Comparison of ENCODE assay signal across 8 cellular contexts in the genomic region with DNA sequence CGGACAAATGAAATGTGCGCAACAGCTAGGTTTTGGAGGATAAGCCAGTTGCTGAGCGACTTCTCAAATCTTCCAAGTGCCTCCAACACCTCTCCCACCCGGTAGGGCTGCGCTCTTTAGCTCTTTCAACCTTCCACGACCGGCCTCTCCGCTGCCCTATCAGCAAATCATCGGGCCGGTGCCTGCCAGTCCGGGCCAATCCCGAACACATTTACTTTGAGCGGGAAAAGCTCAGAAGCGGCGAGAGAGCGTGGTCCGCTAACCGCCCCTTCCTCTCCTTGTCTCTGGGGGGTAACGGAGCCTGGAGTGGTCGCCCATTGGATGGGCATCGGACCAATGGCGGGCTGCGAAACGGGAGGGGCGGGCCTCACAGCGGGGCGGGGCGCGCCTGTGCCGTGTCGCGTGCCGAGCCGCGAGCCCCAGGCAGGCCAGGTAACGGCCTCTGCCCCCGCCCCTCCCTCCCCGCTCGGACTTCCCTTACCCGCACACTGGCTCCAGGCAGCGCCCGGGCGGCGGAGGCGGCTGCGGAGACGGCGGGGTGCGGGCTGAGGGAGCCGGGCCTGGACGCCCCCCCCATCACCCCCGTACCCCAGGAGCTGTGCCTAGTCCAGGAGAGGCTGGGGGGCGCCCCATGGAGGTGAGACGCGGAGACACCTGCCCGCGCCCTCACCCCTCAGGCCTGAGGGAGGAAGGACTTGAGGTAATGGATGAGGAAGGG. TPM values are rescaled to one million over a fixed set of nuclear protein-coding genes. Genes with fewer than 3 reads are reported as not detected.
A peak's percentile ranks its signal among the peaks of the same experiment; 100 is the strongest.
DNase-seq lines count a peak whose midpoint lies in the region; ATAC-seq lines count a peak whose summit lies in the region.

Gene MEIOC (plus strand): TSS at position 486 of the 718 bp plus-strand sequence. CDS start 146 bp downstream, at position 632.

- no peaks in the 10 kb centered on the region for H3K36me3 Mint-ChIP-seq in immature natural killer cell

- ATAC-seq in GM18502 (IDR thresholded peaks at IDR 0.05; ENCODE audit: poor library complexity, unreplicated experiment), result no peak

- H3K27me3 Mint-ChIP-seq in immature natural killer cell (ENCODE audit: low read depth in 3 of 3), result peaks cover 3 to 24% (median 17%) of the 10 kb centered on the region in 3 donors

- no peaks in the 10 kb centered on the region for H3K9me3 Mint-ChIP-seq in immature natural killer cell

- peaks cover 5 to 6% of the 10 kb centered on the region in 2 donors for H3K4me1 Mint-ChIP-seq in immature natural killer cell

- DNase-seq in ELR (ENCODE audit: low read depth) (peak; percentile 12), NCI-H2171 (lab: John Stamatoyannopoulos, UW) (peak; percentile 78), immature natural killer cell (peak in 1 of 3 donors; percentile 3), DMS 273 treated with DMSO at 0.1 percent for 48 hours (lab: John Stamatoyannopoulos, UW) (no peak), RPMI8226 (no peak)
- peak; percentile 55 to 70 for DNase-seq in activated T-cell treated with anti-CD3 and anti-CD28 coated beads, Interleukin-2, amount 50 U/mL, for 48 hours
- peak; percentile 62 for DNase-seq in stimulated activated CD8-positive, alpha-beta memory T cell treated with anti-CD3 and anti-CD28 coated beads, Interleukin-4, amount 100 ng/mL, for 48 hours

- H3K27ac Mint-ChIP-seq in immature natural killer cell, result no peak within 1 kb of the TSS

- H3K4me3 Mint-ChIP-seq in immature natural killer cell, result peak within 1 kb of the TSS; percentile 48 to 74 (median 64)

RNA-seq across cellular contexts. Expression of gene MEIOC, which starts in this region (rescaled TPM):
- under 1 TPM; 0.08 to 0.57 (median 0.14) TPM for polyA plus RNA-seq in immature natural killer cell

Comparison
In these comparisons a context has a peak if more than half of its experiments do, and no peak if none do; other contexts are left out.
1. DNase-seq: peak in ELR (single experiment), NCI-H2171 (single experiment), activated T-cell treated with anti-CD3 and anti-CD28 coated beads, Interleukin-2, amount 50 U/mL, for 48 hours (2 of 2) and stimulated activated CD8-positive, alpha-beta memory T cell treated with anti-CD3 and anti-CD28 coated beads, Interleukin-4, amount 100 ng/mL, for 48 hours (single experiment); none in DMS 273 treated with DMSO at 0.1 percent for 48 hours (single experiment) and RPMI8226 (single experiment).